Comparison of ENCODE assay signal across 8 cellular contexts in genomic region chr1:23018661-23019093, GRCh38. TPM values are rescaled to one million over a fixed set of nuclear protein-coding genes. Genes with fewer than 3 reads are reported as not detected.
A peak's percentile ranks its signal among the peaks of the same experiment; 100 is the strongest.
DNase-seq lines count a peak whose midpoint lies in the region; ATAC-seq and TF ChIP-seq lines count a peak whose summit lies in the region.

No MANE protein-coding gene starts in this region.

- H3K9me3 ChIP-seq in H9 (ENCODE audit: control insufficient read depth, low read depth, low read length): no peaks in the 10 kb centered on the region

- H2BK120ac ChIP-seq in H9 (ENCODE audit: low read depth, low read length, poor library complexity, severe bottlenecking): no peak overlapping the region

- no peak overlapping the region for H2BK12ac ChIP-seq in H9 (ENCODE audit: insufficient read length, low read depth, low read length)

- H3K9me3 Mint-ChIP-seq in H9: peaks cover 19 to 21% of the 10 kb centered on the region in 2 experiments
- peaks cover 10% of the 10 kb centered on the region for H3K9me3 Mint-ChIP-seq in activated T-helper 1 cell treated with anti-CD3 and anti-CD28 coated beads, Interleukin-12 subunit alpha, Interleukin-12 subunit beta, Interleukin-2, Interleukin-4 antibody, amounts not matched to agents 30 ng/mL and 10 ng/mL and 1 ng/mL, durations not matched to agents 14 hours and 24 hours and 36 hours
- H3K9me3 Mint-ChIP-seq in stimulated activated effector memory CD8-positive, alpha-beta T cell treated with anti-CD3 and anti-CD28 coated beads, Interleukin-12 subunit alpha, Interleukin-12 subunit beta, amount 100 ng/mL, for 72 hours: peaks cover 4% of the 10 kb centered on the region

- H3K4ac ChIP-seq in H9 (ENCODE audit: low read depth, low read length): no peak overlapping the region

- DNase-seq in AG04449 (ENCODE audit: low read depth, low spot score): no peak
- no peak for DNase-seq in H9
- DNase-seq in activated T-helper 1 cell treated with anti-CD3 and anti-CD28 coated beads, Interleukin-12 subunit alpha, Interleukin-12 subunit beta, Interleukin-2, Interleukin-4 antibody, amounts not matched to agents 30 ng/mL and 10 ng/mL and 1 ng/mL, durations not matched to agents 14 hours and 24 hours and 36 hours (ENCODE audit: low spot score): no peak
- no peak for DNase-seq in stimulated activated effector memory CD8-positive, alpha-beta T cell treated with anti-CD3 and anti-CD28 coated beads, Interleukin-12 subunit alpha, Interleukin-12 subunit beta, amount 100 ng/mL, for 72 hours (ENCODE audit: low spot score in 2 of 2)

- H3K27ac ChIP-seq in H9 (ENCODE audit: insufficient read length, low read depth, low read length): no peak overlapping the region

- peaks cover 18 to 30% of the 10 kb centered on the region in 2 experiments for H3K4me1 Mint-ChIP-seq in H9
- H3K4me1 Mint-ChIP-seq in activated T-helper 1 cell treated with anti-CD3 and anti-CD28 coated beads, Interleukin-12 subunit alpha, Interleukin-12 subunit beta, Interleukin-2, Interleukin-4 antibody, amounts not matched to agents 30 ng/mL and 10 ng/mL and 1 ng/mL, durations not matched to agents 14 hours and 24 hours and 36 hours (ENCODE audit: low read depth): peaks cover 37% of the 10 kb centered on the region
- H3K4me1 Mint-ChIP-seq in stimulated activated effector memory CD8-positive, alpha-beta T cell treated with anti-CD3 and anti-CD28 coated beads, Interleukin-12 subunit alpha, Interleukin-12 subunit beta, amount 100 ng/mL, for 72 hours: peaks cover 44% of the 10 kb centered on the region

- no peaks in the 10 kb centered on the region for H3K27me3 ChIP-seq in H9 (ENCODE audit: insufficient read depth, low read length)

- no peak overlapping the region for H2AFZ ChIP-seq in H9 (ENCODE audit: low read length)

- H3K4me3 ChIP-seq in AG04449 (ENCODE audit: low read depth, low read length) (peak overlapping the region; percentile 85), iPS-11a (ENCODE audit: low read depth, low read length) (peak overlapping the region; percentile 99)

- H2BK20ac ChIP-seq in H9 (ENCODE audit: low read depth, low read length, poor library complexity, severe bottlenecking): no peak overlapping the region

- no peak for ATAC-seq in stimulated activated effector memory CD8-positive, alpha-beta T cell treated with anti-CD3 and anti-CD28 coated beads, Interleukin-12 subunit alpha, Interleukin-12 subunit beta, amount 100 ng/mL, for 72 hours
- ATAC-seq in HG02884 (IDR thresholded peaks at IDR 0.05; ENCODE audit: unreplicated experiment): no peak
- ATAC-seq in GM19463 (IDR thresholded peaks at IDR 0.05; ENCODE audit: unreplicated experiment): no peak
- ATAC-seq in GM21515 (IDR thresholded peaks at IDR 0.05; ENCODE audit: unreplicated experiment): no peak

- peaks cover 20 to 34% (median 31%) of the 10 kb centered on the region in 3 experiments for H3K36me3 Mint-ChIP-seq in H9 (ENCODE audit: insufficient read depth in 1 of 3, low read depth in 3 of 3)
- H3K36me3 Mint-ChIP-seq in activated T-helper 1 cell treated with anti-CD3 and anti-CD28 coated beads, Interleukin-12 subunit alpha, Interleukin-12 subunit beta, Interleukin-2, Interleukin-4 antibody, amounts not matched to agents 30 ng/mL and 10 ng/mL and 1 ng/mL, durations not matched to agents 14 hours and 24 hours and 36 hours (ENCODE audit: low read depth): peaks cover 13% of the 10 kb centered on the region
- H3K36me3 Mint-ChIP-seq in stimulated activated effector memory CD8-positive, alpha-beta T cell treated with anti-CD3 and anti-CD28 coated beads, Interleukin-12 subunit alpha, Interleukin-12 subunit beta, amount 100 ng/mL, for 72 hours: peaks cover 4% of the 10 kb centered on the region

- H3K79me2 ChIP-seq in H9 (ENCODE audit: insufficient read depth, low read length): peaks cover 39% of the 10 kb centered on the region

- no peak overlapping the region for H4K5ac ChIP-seq in H9 (ENCODE audit: insufficient read length, low read depth, low read length)

- no peak overlapping the region for H2AK5ac ChIP-seq in H9 (ENCODE audit: insufficient read length, low read length)

- H3K18ac ChIP-seq in H9 (ENCODE audit: insufficient read length, low read depth, low read length): peak overlapping the region; percentile 61

- peak overlapping the region; percentile 94 to 98 (median 96) for H3K27ac Mint-ChIP-seq in H9
- peak overlapping the region; percentile 85 for H3K27ac Mint-ChIP-seq in activated T-helper 1 cell treated with anti-CD3 and anti-CD28 coated beads, Interleukin-12 subunit alpha, Interleukin-12 subunit beta, Interleukin-2, Interleukin-4 antibody, amounts not matched to agents 30 ng/mL and 10 ng/mL and 1 ng/mL, durations not matched to agents 14 hours and 24 hours and 36 hours
- H3K27ac Mint-ChIP-seq in stimulated activated effector memory CD8-positive, alpha-beta T cell treated with anti-CD3 and anti-CD28 coated beads, Interleukin-12 subunit alpha, Interleukin-12 subunit beta, amount 100 ng/mL, for 72 hours: peak overlapping the region; percentile 93

- no peak overlapping the region for H3K14ac ChIP-seq in H9 (ENCODE audit: insufficient read depth, low read length)

- H2BK15ac ChIP-seq in H9 (ENCODE audit: low read depth, low read length): no peak overlapping the region

- no peak for TF ChIP-seq CTCF in AG04449 (IDR thresholded peaks at IDR 0.05; ENCODE audit: insufficient read depth, low read length, missing control alignments)
- no peak for TF ChIP-seq CTCF in H9 (conservative IDR thresholded peaks at IDR 0.05)

- H3K4me1 ChIP-seq in H9 (ENCODE audit: insufficient read depth, low read length): no peaks in the 10 kb centered on the region

- no peaks in the 10 kb centered on the region for H3K23me2 ChIP-seq in H9 (ENCODE audit: insufficient read length, low read depth, low read length, poor library complexity, severe bottlenecking)

- POLR2A ChIA-PET in AG04449 (lab: Yijun Ruan, JAX): interaction anchor here (0.7 to 1.0 kb wide), 3 partner anchors 9 to 66 kb away, joined by 3 to 5 read pairs (median 5); no protein-coding TSS in a partner anchor

- H3K27me3 Mint-ChIP-seq in H9 (ENCODE audit: low read depth): no peaks in the 10 kb centered on the region
- H3K27me3 Mint-ChIP-seq in activated T-helper 1 cell treated with anti-CD3 and anti-CD28 coated beads, Interleukin-12 subunit alpha, Interleukin-12 subunit beta, Interleukin-2, Interleukin-4 antibody, amounts not matched to agents 30 ng/mL and 10 ng/mL and 1 ng/mL, durations not matched to agents 14 hours and 24 hours and 36 hours (ENCODE audit: insufficient read depth): peaks cover 12% of the 10 kb centered on the region

- peak overlapping the region; percentile 90 to 91 for H3K4me3 Mint-ChIP-seq in H9
- H3K4me3 Mint-ChIP-seq in activated T-helper 1 cell treated with anti-CD3 and anti-CD28 coated beads, Interleukin-12 subunit alpha, Interleukin-12 subunit beta, Interleukin-2, Interleukin-4 antibody, amounts not matched to agents 30 ng/mL and 10 ng/mL and 1 ng/mL, durations not matched to agents 14 hours and 24 hours and 36 hours: peak overlapping the region; percentile 94
- H3K4me3 Mint-ChIP-seq in stimulated activated effector memory CD8-positive, alpha-beta T cell treated with anti-CD3 and anti-CD28 coated beads, Interleukin-12 subunit alpha, Interleukin-12 subunit beta, amount 100 ng/mL, for 72 hours: peak overlapping the region; percentile 77

- peak overlapping the region; percentile 72 for H3K9ac ChIP-seq in H9 (ENCODE audit: extremely low read depth, insufficient read length, low read length)

- peak overlapping the region; percentile 78 for H3K4me2 ChIP-seq in H9 (ENCODE audit: insufficient read depth, insufficient read length, low read length)

- H3K79me1 ChIP-seq in H9 (ENCODE audit: insufficient read depth, low read depth, low read length, poor library complexity, severe bottlenecking): no peaks in the 10 kb centered on the region

- H4K8ac ChIP-seq in H9 (replicated peaks; ENCODE audit: insufficient read length, low read depth, low read length): no peak overlapping the region

- CTCF ChIA-PET in AG04449 (lab: Yijun Ruan, JAX): interaction anchor here (2.8 kb wide), 1 partner anchor 11 kb away, joined by 8 read pairs; no protein-coding TSS in a partner anchor

- intact Hi-C loops in activated T-helper 1 cell treated with anti-CD3 and anti-CD28 coated beads, Interleukin-12 subunit alpha, Interleukin-12 subunit beta, Interleukin-2, Interleukin-4 antibody, amounts not matched to agents 30 ng/mL and 10 ng/mL and 1 ng/mL, durations not matched to agents 14 hours and 24 hours and 36 hours (cut with micrococcal nuclease): loop anchor here (2.0 kb wide), 1 partner anchor 84 kb away; no protein-coding TSS in a partner anchor

- no peak overlapping the region for H4K91ac ChIP-seq in H9 (ENCODE audit: insufficient read length, low read depth, low read length)

- H3K56ac ChIP-seq in H9 (ENCODE audit: insufficient read length, low read depth, low read length): no peak overlapping the region

- H3K23ac ChIP-seq in H9 (ENCODE audit: insufficient read length, low read depth, low read length): no peak overlapping the region

- H4K20me1 ChIP-seq in H9 (ENCODE audit: control insufficient read depth, insufficient read depth, insufficient read length): no peaks in the 10 kb centered on the region

- H2BK5ac ChIP-seq in H9 (ENCODE audit: insufficient read length, low read length): no peak overlapping the region

- no CpG with 5 or more reads among the region's 10 CpGs for WGBS in H9 (ENCODE audit: extremely low coverage, insufficient read length, low lambda C conversion rate)

- H3T11ph ChIP-seq in H9 (ENCODE audit: low read length): no peak overlapping the region

RNA-seq across cellular contexts. Expression of gene KDM1A, which starts 0.6 kb away (rescaled TPM):
- 197 and 204 TPM in 2 replicates for total RNA-seq in H9 (2021)
- 79.9 and 80.8 TPM in 2 replicates for total RNA-seq in activated T-helper 1 cell treated with anti-CD3 and anti-CD28 coated beads, Interleukin-12 subunit alpha, Interleukin-12 subunit beta, Interleukin-2, Interleukin-4 antibody, amounts not matched to agents 30 ng/mL and 10 ng/mL and 1 ng/mL, durations not matched to agents 14 hours and 24 hours and 36 hours

RNA-seq across cellular contexts. Expression of gene TEX46, which starts 3.0 kb away (rescaled TPM):
- total RNA-seq in H9 (2021): not detected in 2 replicates
- total RNA-seq in activated T-helper 1 cell treated with anti-CD3 and anti-CD28 coated beads, Interleukin-12 subunit alpha, Interleukin-12 subunit beta, Interleukin-2, Interleukin-4 antibody, amounts not matched to agents 30 ng/mL and 10 ng/mL and 1 ng/mL, durations not matched to agents 14 hours and 24 hours and 36 hours: not detected in 2 replicates

RNA-seq across cellular contexts. Expression of gene LACTBL1, which starts 46.0 kb away (rescaled TPM):
- not detected in 2 replicates for total RNA-seq in H9 (2021)
- not detected in 2 replicates for total RNA-seq in activated T-helper 1 cell treated with anti-CD3 and anti-CD28 coated beads, Interleukin-12 subunit alpha, Interleukin-12 subunit beta, Interleukin-2, Interleukin-4 antibody, amounts not matched to agents 30 ng/mL and 10 ng/mL and 1 ng/mL, durations not matched to agents 14 hours and 24 hours and 36 hours
